ENCODE assay signal across 8 cellular contexts in genomic region chr13:51844862-51845573, GRCh38. TPM values are rescaled to one million over a fixed set of nuclear protein-coding genes. Genes with fewer than 3 reads are reported as not detected.
DNase-seq lines count a peak whose midpoint lies in the region; ATAC-seq, FAIRE-seq and TF ChIP-seq lines count a peak whose summit lies in the region.

Gene TMEM272 (minus strand): TSS chr13:51845177. CDS start chr13:51838530, 6,647 bp downstream.

- no peaks in the 10 kb centered on the region for H3K9me2 ChIP-seq in OCI-LY7 (ENCODE audit: insufficient read depth, low read length)

- CTCF ChIA-PET in OCI-LY7 (lab: Charles Lee; ENCODE audit: unreplicated experiment) = interaction anchor here (1.8 kb wide), 1 partner anchor 30 kb away, joined by 7 read pairs; no protein-coding TSS in a partner anchor

- H4K20me1 ChIP-seq in OCI-LY7 (ENCODE audit: insufficient read depth, low read length) (no peaks in the 10 kb centered on the region), osteoblast (ENCODE audit: insufficient read depth, low read length) (no peaks in the 10 kb centered on the region)

- POLR2A ChIA-PET in OCI-LY7 (lab: Charles Lee) = interaction anchor here (0.6 kb wide), 2 partner anchors 48 to 198 kb away, joined by 3 to 5 read pairs; no protein-coding TSS in a partner anchor

- H3K4me3 ChIP-seq in HFF-Myc (replicated peaks; ENCODE audit: low read depth, low read length) (no peak within 1 kb of the TSS), OCI-LY7 (ENCODE audit: low read depth, low read length, poor library complexity, severe bottlenecking) (no peak within 1 kb of the TSS), osteoblast (ENCODE audit: insufficient read depth, low read length) (peak within 1 kb of the TSS; percentile 3)

- BruUV-seq in OCI-LY7 (replicated peaks; lab: Mats Ljungman, UMichigan) = no TSS peak

- peak; percentile 68 for TF ChIP-seq CTCF in D721Med (IDR thresholded peaks at IDR 0.05; ENCODE audit: insufficient read depth, missing control alignments)
- peak; percentile 94 for TF ChIP-seq CTCF in HFF-Myc (IDR thresholded peaks at IDR 0.05; ENCODE audit: low read depth, low read length, missing control alignments)
- TF ChIP-seq CTCF in OCI-LY7 (conservative IDR thresholded peaks at IDR 0.05; ENCODE audit: low read length) = peak; percentile 92
- peak; percentile 79 for TF ChIP-seq CTCF in osteoblast (IDR thresholded peaks at IDR 0.05; ENCODE audit: extremely low read depth, low read depth, low read length)

- peaks cover 3% of the 10 kb centered on the region for H3K4me1 ChIP-seq in OCI-LY7 (ENCODE audit: insufficient read depth, low read length, poor library complexity, severe bottlenecking)
- peaks cover 12% of the 10 kb centered on the region for H3K4me1 ChIP-seq in osteoblast (ENCODE audit: insufficient read depth, low read length)

- H3K36me3 ChIP-seq in OCI-LY7 (ENCODE audit: insufficient read depth, low read length) (no peaks in the 10 kb centered on the region), osteoblast (ENCODE audit: insufficient read depth, low read length) (no peaks in the 10 kb centered on the region)

- no peak for ATAC-seq in GM18517 (IDR thresholded peaks at IDR 0.05; ENCODE audit: unreplicated experiment)

- peak; percentile 83 for DNase-seq in D721Med (ENCODE audit: insufficient read length, low spot score)
- no peak for DNase-seq in HFF-Myc (ENCODE audit: extremely low read depth, low read depth)
- DNase-seq in OCI-LY7 (ENCODE audit: low spot score) = peak; percentile 41
- DNase-seq in activated naive CD4-positive, alpha-beta T cell (lab: John Stamatoyannopoulos, UW) = peak in 3 of 4 experiments; percentile 23 to 43 (median 32)
- peak; percentile 84 for DNase-seq in germinal center (ENCODE audit: low spot score)
- DNase-seq in osteoblast (ENCODE audit: insufficient read length, low spot score, missing footprints) = peak; percentile 83
- no peak for DNase-seq in NCI-H1105 (lab: John Stamatoyannopoulos, UW)

- H3K4me2 ChIP-seq in OCI-LY7 (ENCODE audit: low read length) (no peak within 1 kb of the TSS; the same call in 1 of the 2 replicates), osteoblast (ENCODE audit: insufficient read depth, low read length) (peak within 1 kb of the TSS; percentile 28)

- intact Hi-C loops in OCI-LY7 (cut with micrococcal nuclease; ENCODE audit: unreplicated experiment) = no loop called here

- H3K79me2 ChIP-seq in OCI-LY7 (ENCODE audit: insufficient read depth, low read depth, low read length) = no peaks in the 10 kb centered on the region
- H3K79me2 ChIP-seq in osteoblast (ENCODE audit: insufficient read depth, low read length) = no peaks in the 10 kb centered on the region

- H3K9me3 ChIP-seq in OCI-LY7 (ENCODE audit: low read length) (no peaks in the 10 kb centered on the region), osteoblast (ENCODE audit: low read depth, low read length) (no peaks in the 10 kb centered on the region)

- no peak within 1 kb of the TSS for H3K27ac ChIP-seq in OCI-LY7 (ENCODE audit: low read depth, low read length, poor library complexity, severe bottlenecking)
- H3K27ac ChIP-seq in osteoblast (ENCODE audit: low read depth, low read length) = no peak within 1 kb of the TSS

- H2AFZ ChIP-seq in OCI-LY7 (ENCODE audit: low read length) (peak within 1 kb of the TSS; percentile 68; the same call in 1 of the 2 replicates), osteoblast (ENCODE audit: low read length) (peak within 1 kb of the TSS; percentile 68)

- peaks cover 29% of the 10 kb centered on the region for H3K27me3 ChIP-seq in osteoblast (ENCODE audit: insufficient read depth, low read length)

- no peak for FAIRE-seq in D721Med (lab: Jason Lieb, UNC)

RNA-seq across cellular contexts. Expression of gene TMEM272, which starts in this region (rescaled TPM):
- 0.41 and 0.75 TPM in 2 replicates for total RNA-seq in OCI-LY7 (2014; rRNA removed; shearing (Covaris generic))
- total RNA-seq in OCI-LY7 (2022) = 0.46 and 0.90 TPM in 2 replicates
- not detected in 2 replicates for total RNA-seq in osteoblast

Comparison
In these comparisons a context has a peak if more than half of its experiments do, and no peak if none do; other contexts are left out.
1. Peak in DNase-seq in OCI-LY7; RNA of the gene not detected or under 1 TPM.
2. Peak in DNase-seq, H3K4me3 ChIP-seq and H3K4me2 ChIP-seq in osteoblast; RNA of the gene not detected or under 1 TPM.
3. DNase-seq: peak in D721Med (single experiment), activated naive CD4-positive, alpha-beta T cell (3 of 4) and germinal center (single experiment); none in HFF-Myc (single experiment) and NCI-H1105 (single experiment).
4. Peak in every context shown above with its lines, with median percentiles within 50 percentile points of each other: CTCF ChIP-seq.